ENCODE assay signal across 28 cellular contexts in genomic region chr5:54002779-54003178, GRCh38.
"Had no signal": no experiment of that assay in that cellular context is flagged by ENCODE, and none has a peak within 500 bp of the region (broad histone marks: within the 10 kb centered on the region; RNA-seq: fewer than 3 reads in every experiment).

No MANE protein-coding gene starts in this region.

- DNase-seq: dermis blood vessel endothelial cell; effector memory CD4-positive, alpha-beta T cell; foreskin melanocyte; glutamatergic neuron; heart right ventricle; immature natural killer cell; islet precursor cell; kidney glomerular epithelial cell; left ventricle myocardium superior; natural killer cell; occipital lobe; ovary; posterior cingulate gyrus; psoas muscle; right cardiac atrium; spleen; stimulated activated CD4-positive, alpha-beta T cell treated with anti-CD3 and anti-CD28 coated beads, Interleukin-4, amount 100 ng/mL, for 4 hours; stimulated activated naive CD8-positive, alpha-beta T cell treated with anti-CD3 and anti-CD28 coated beads, Interleukin-15, Interleukin-2, amounts not matched to agents 100 U/mL and 50 U/mL, for 24 hours; substantia nigra; testis; tibial artery had no signal

- H3K27ac ChIP-seq: coronary artery, esophagus muscularis mucosa, ovary, psoas muscle, spleen, testis, tibial artery had no signal

- H3K36me3 ChIP-seq: esophagus muscularis mucosa, heart right ventricle, ovary, spleen, tibial artery had no signal

- ATAC-seq: natural killer cell; psoas muscle; stimulated activated memory B cell treated with anti-CD40 and anti-IgM and Interleukin-4, amounts not matched to agents 10 μg/mL and 1 μg/mL and 100 μg/mL, for 72 hours; stimulated activated naive CD8-positive, alpha-beta T cell treated with anti-CD3 and anti-CD28 coated beads, Interleukin-15, Interleukin-2, amounts not matched to agents 100 U/mL and 50 U/mL, for 24 hours had no signal

- H3K9me3 ChIP-seq: esophagus muscularis mucosa, heart right ventricle, ovary, psoas muscle, spleen, testis, tibial artery had no signal

- H3K27ac Mint-ChIP-seq: immature natural killer cell; natural killer cell; stimulated activated memory B cell treated with anti-CD40 and anti-IgM and Interleukin-4, amounts not matched to agents 10 μg/mL and 1 μg/mL and 100 μg/mL, for 72 hours; type B pancreatic cell had no signal

- H3K9me3 Mint-ChIP-seq: immature natural killer cell, type B pancreatic cell had no signal

- H3K4me1 ChIP-seq: esophagus muscularis mucosa, psoas muscle, spleen had no signal

- H3K36me3 Mint-ChIP-seq: natural killer cell, type B pancreatic cell had no signal

- H3K4me1 Mint-ChIP-seq: immature natural killer cell had no signal

- H3K27me3 Mint-ChIP-seq: memory B cell; stimulated activated memory B cell treated with anti-CD40 and anti-IgM and Interleukin-4, amounts not matched to agents 10 μg/mL and 1 μg/mL and 100 μg/mL, for 72 hours; type B pancreatic cell had no signal

- H3K4me3 Mint-ChIP-seq: immature natural killer cell; memory B cell; natural killer cell; stimulated activated memory B cell treated with anti-CD40 and anti-IgM and Interleukin-4, amounts not matched to agents 10 μg/mL and 1 μg/mL and 100 μg/mL, for 72 hours; type B pancreatic cell had no signal

- H3K27me3 ChIP-seq: esophagus muscularis mucosa, heart right ventricle, ovary, spleen, testis, tibial artery had no signal

- H3K4me3 ChIP-seq: coronary artery, esophagus muscularis mucosa, heart right ventricle, lung, ovary, psoas muscle, skin epidermis, spleen, testis, tibial artery had no signal
